In the genomic region with DNA sequence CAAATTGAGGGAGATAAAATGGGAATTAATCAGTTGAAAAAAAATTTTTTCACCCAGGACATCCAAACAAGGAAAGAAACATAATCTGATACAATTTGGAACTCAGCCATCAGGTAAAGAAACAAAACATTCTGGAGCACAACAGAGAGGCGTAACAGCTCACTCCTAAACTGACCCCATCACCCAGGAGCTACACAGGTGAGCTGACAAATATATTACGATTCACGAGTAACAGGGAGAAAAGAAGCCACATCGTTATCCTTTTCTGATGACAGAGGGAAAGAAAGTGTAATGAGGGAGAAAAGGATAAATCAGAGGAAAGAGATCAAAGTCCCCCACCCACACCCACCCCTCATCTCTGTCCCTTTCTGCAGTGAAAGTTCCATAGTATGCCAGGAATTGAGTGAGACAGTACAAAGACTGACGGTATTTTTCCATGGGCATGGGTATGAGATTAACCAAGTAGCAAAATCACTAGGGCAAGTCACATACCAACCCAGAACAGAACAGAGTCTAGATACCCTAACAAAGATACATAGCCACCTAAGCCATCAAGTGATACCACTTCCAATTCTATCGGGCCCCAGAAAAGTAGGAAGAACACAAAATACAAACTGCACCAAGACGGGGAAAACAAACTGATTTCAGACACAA, we compare ENCODE assay signal across 16 cellular contexts.
"Had no signal": no experiment of that assay in that cellular context is flagged by ENCODE, and none has a peak within 500 bp of the region (broad histone marks: within the 10 kb centered on the region; RNA-seq: fewer than 3 reads in every experiment).

No MANE protein-coding gene starts in this region.

- H3K27ac Mint-ChIP-seq: activated CD8-positive, alpha-beta T cell treated with anti-CD3 and anti-CD28 coated beads, Interleukin-2, amount 10 ng/mL, durations not matched to agents 7 days and 5 days; activated T-cell treated with anti-CD3 and anti-CD28 coated beads, Interleukin-2, amount 50 U/mL, for 72 hours; natural killer cell treated with Interleukin-12 subunit alpha and Interleukin-12 subunit beta and Interleukin-15 and Interleukin-18, amount 100 ng/mL, for 72 hours; T-cell had no signal

- H3K4me1 Mint-ChIP-seq: T-cell had no signal

- H3K27me3 Mint-ChIP-seq: natural killer cell treated with Interleukin-12 subunit alpha and Interleukin-12 subunit beta and Interleukin-15 and Interleukin-18, amount 100 ng/mL, for 72 hours; T-cell had no signal

- H3K9me3 Mint-ChIP-seq: activated T-cell treated with anti-CD3 and anti-CD28 coated beads, Interleukin-2, amount 50 U/mL, for 72 hours; natural killer cell treated with Interleukin-12 subunit alpha and Interleukin-12 subunit beta and Interleukin-15 and Interleukin-18, amount 100 ng/mL, for 72 hours; T-cell had no signal

- H3K4me3 Mint-ChIP-seq: activated CD8-positive, alpha-beta T cell treated with anti-CD3 and anti-CD28 coated beads, Interleukin-2, amount 10 ng/mL, durations not matched to agents 7 days and 5 days; activated T-cell treated with anti-CD3 and anti-CD28 coated beads, Interleukin-2, amount 50 U/mL, for 72 hours; natural killer cell treated with Interleukin-12 subunit alpha and Interleukin-12 subunit beta and Interleukin-15 and Interleukin-18, amount 100 ng/mL, for 72 hours; T-cell had no signal

- ATAC-seq: activated CD8-positive, alpha-beta T cell treated with anti-CD3 and anti-CD28 coated beads, Interleukin-2, amount 10 ng/mL, durations not matched to agents 7 days and 5 days; esophagus mucosa; gastroesophageal sphincter; heart left ventricle; left lobe of liver; natural killer cell treated with Interleukin-12 subunit alpha and Interleukin-12 subunit beta and Interleukin-15 and Interleukin-18, amount 100 ng/mL, for 72 hours; sciatic nerve; T-cell had no signal

- DNase-seq: activated CD4-positive, alpha-beta T cell treated with anti-CD3 and anti-CD28 coated beads for 1 hour; activated CD8-positive, alpha-beta T cell treated with anti-CD3 and anti-CD28 coated beads, Interleukin-2, amount 10 ng/mL, durations not matched to agents 7 days and 5 days; activated T-cell treated with anti-CD3 and anti-CD28 coated beads, Interleukin-2, amount 50 U/mL, for 72 hours; adrenal gland; effector CD4-positive, alpha-beta T cell; heart left ventricle; kidney; stimulated activated CD4-positive, alpha-beta T cell treated with anti-CD3 and anti-CD28 coated beads, Interleukin-4, amount 100 ng/mL, for 1 hour; T-cell; T-helper 9 cell; thyroid gland had no signal
